12 cellular contexts compared by ENCODE assay signal in genomic region chr14:55819610-55820304, GRCh38.
A peak's percentile ranks its signal among the peaks of the same experiment; 100 is the strongest.
DNase-seq lines count a peak whose midpoint lies in the region; ATAC-seq and TF ChIP-seq lines count a peak whose summit lies in the region.
"Had no signal": no experiment of that assay in that cellular context is flagged by ENCODE, and none has a peak within 500 bp of the region (broad histone marks: within the 10 kb centered on the region; RNA-seq: fewer than 3 reads in every experiment).

No MANE protein-coding gene starts in this region.

- no peak overlapping the region for H2AFZ ChIP-seq in GM23338
- H2AFZ ChIP-seq: parathyroid adenoma had no signal

- no peaks in the 10 kb centered on the region for H4K20me1 ChIP-seq in GM23338 (replicated peaks; ENCODE audit: insufficient read depth)

- no peak overlapping the region for H3K4me3 Mint-ChIP-seq in activated T-helper 17 cell treated with anti-CD3 and anti-CD28 coated beads, Interleukin-2, amount 50 U/mL, for 72 hours
- H3K4me3 Mint-ChIP-seq in GM23338, result no peak overlapping the region

- no peaks in the 10 kb centered on the region for H3K36me3 ChIP-seq in GM23338 (ENCODE audit: insufficient read depth)
- H3K36me3 ChIP-seq: ascending aorta had no signal

- no peak overlapping the region for H3K4me2 ChIP-seq in GM23338

- no peaks in the 10 kb centered on the region for H3F3A ChIP-seq in GM23338 (replicated peaks; ENCODE audit: low read depth)

- peaks cover 14% of the 10 kb centered on the region; the same call in 1 of the 2 replicates for H3K9me2 ChIP-seq in GM23338 (ENCODE audit: insufficient read depth)

- no peaks in the 10 kb centered on the region for H3K79me2 ChIP-seq in GM23338 (replicated peaks; ENCODE audit: insufficient read depth)
- H3K79me2 ChIP-seq: parathyroid adenoma had no signal

- no peak overlapping the region for H3K4me3 ChIP-seq in GM23338
- H3K4me3 ChIP-seq: ascending aorta had no signal

- peaks cover 9% of the 10 kb centered on the region for H3K27me3 Mint-ChIP-seq in activated T-helper 17 cell treated with anti-CD3 and anti-CD28 coated beads, Interleukin-2, amount 50 U/mL, for 72 hours
- H3K27me3 Mint-ChIP-seq in GM23338 (ENCODE audit: insufficient read depth, low read depth, poor library complexity), result peaks cover 3% of the 10 kb centered on the region

- no peak overlapping the region for H3K27ac ChIP-seq in GM23338 (ENCODE audit: low read depth)
- H3K27ac ChIP-seq: ascending aorta, parathyroid adenoma had no signal

- ATAC-seq in GM18508 (IDR thresholded peaks at IDR 0.05; ENCODE audit: insufficient read depth, unreplicated experiment), result peak; percentile 88
- ATAC-seq in GM21576 (IDR thresholded peaks at IDR 0.05; ENCODE audit: unreplicated experiment), result peak; percentile 80
- peak; percentile 68 for ATAC-seq in HG03196 (IDR thresholded peaks at IDR 0.05; ENCODE audit: unreplicated experiment)
- ATAC-seq in activated T-helper 17 cell treated with anti-CD3 and anti-CD28 coated beads, Interleukin-2, amount 50 U/mL, for 72 hours (replicated peaks), result peak; percentile 43
- ATAC-seq in GM23338, result no peak
- ATAC-seq: left cardiac atrium had no signal

- DNase-seq in midbrain (lab: John Stamatoyannopoulos, UW) (no peak), activated gamma-delta T cell (lab: John Stamatoyannopoulos, UW) (no peak), GM23338 (ENCODE audit: low spot score) (no peak), cerebellar nuclear complex (lab: John Stamatoyannopoulos, UW) (no peak)
- DNase-seq: activated CD4-positive, alpha-beta T cell treated with anti-CD3 and anti-CD28 coated beads for 4 hours; left cardiac atrium had no signal

- no peak for TF ChIP-seq CTCF in GM23338 (conservative IDR thresholded peaks at IDR 0.05; ENCODE audit: low read depth in 2 of 2)

- no peak overlapping the region for H3K27ac Mint-ChIP-seq in activated T-helper 17 cell treated with anti-CD3 and anti-CD28 coated beads, Interleukin-2, amount 50 U/mL, for 72 hours
- no peak overlapping the region for H3K27ac Mint-ChIP-seq in GM23338

- peaks cover 3% of the 10 kb centered on the region for H3K9me3 Mint-ChIP-seq in activated T-helper 17 cell treated with anti-CD3 and anti-CD28 coated beads, Interleukin-2, amount 50 U/mL, for 72 hours
- H3K9me3 Mint-ChIP-seq in GM23338, result peaks cover 9% of the 10 kb centered on the region

- peaks cover 18% of the 10 kb centered on the region for H3K4me1 ChIP-seq in GM23338 (ENCODE audit: insufficient read depth)
- H3K4me1 ChIP-seq: ascending aorta, parathyroid adenoma had no signal

- peaks cover 4% of the 10 kb centered on the region for H3K4me1 Mint-ChIP-seq in activated T-helper 17 cell treated with anti-CD3 and anti-CD28 coated beads, Interleukin-2, amount 50 U/mL, for 72 hours
- peaks cover 19% of the 10 kb centered on the region for H3K4me1 Mint-ChIP-seq in GM23338

- no peaks in the 10 kb centered on the region for H3K36me3 Mint-ChIP-seq in activated T-helper 17 cell treated with anti-CD3 and anti-CD28 coated beads, Interleukin-2, amount 50 U/mL, for 72 hours (ENCODE audit: low read depth)
- peaks cover 5% of the 10 kb centered on the region; the same call in 2 of the 3 replicates for H3K36me3 Mint-ChIP-seq in GM23338 (ENCODE audit: low read depth)

- no peaks in the 10 kb centered on the region for H3K27me3 ChIP-seq in GM23338 (ENCODE audit: insufficient read depth)
- H3K27me3 ChIP-seq: ascending aorta had no signal

TF ChIP-seq in GM23338, 12 proteins besides CTCF, POLR2A, EP300 and RAD21:
- TF ChIP-seq JUNB (IDR thresholded peaks at IDR 0.05; ENCODE audit: unreplicated experiment), result no peak
TF ChIP-seq in GM23338: peak in this region for 0.
